1 cellular context compared by ENCODE assay signal in genomic region chr7:149090397-149091195, GRCh38.
TF ChIP-seq lines count a peak whose summit lies in the region.

A gene with protein sequence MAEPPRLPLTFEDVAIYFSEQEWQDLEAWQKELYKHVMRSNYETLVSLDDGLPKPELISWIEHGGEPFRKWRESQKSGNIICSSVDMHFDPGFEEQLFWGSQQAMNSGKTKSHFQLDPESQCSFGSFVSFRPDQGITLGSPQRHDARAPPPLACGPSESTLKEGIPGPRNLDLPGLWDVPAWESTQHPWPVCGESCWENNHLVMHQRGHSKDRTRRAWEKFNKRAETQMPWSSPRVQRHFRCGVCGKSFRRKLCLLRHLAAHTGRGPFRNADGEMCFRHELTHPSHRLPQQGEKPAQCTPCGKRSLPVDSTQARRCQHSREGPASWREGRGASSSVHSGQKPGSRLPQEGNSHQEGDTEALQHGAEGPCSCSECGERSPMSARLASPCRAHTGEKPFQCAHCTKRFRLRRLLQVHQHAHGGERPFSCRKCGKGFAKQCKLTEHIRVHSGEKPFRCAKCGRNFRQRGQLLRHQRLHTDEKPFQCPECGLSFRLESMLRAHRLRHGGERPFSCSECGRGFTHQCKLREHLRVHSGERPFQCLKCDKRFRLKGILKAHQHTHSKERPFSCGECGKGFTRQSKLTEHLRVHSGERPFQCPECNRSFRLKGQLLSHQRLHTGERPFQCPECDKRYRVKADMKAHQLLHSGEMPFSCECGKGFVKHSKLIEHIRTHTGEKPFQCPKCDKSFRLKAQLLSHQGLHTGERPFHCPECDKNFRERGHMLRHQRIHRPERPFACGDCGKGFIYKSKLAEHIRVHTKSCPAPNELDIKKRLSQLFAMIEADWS (minus strand): TSS chr7:149090718. CDS start chr7:149090640, 78 bp downstream.

TF ChIP-seq in K562, 482 proteins besides CTCF, POLR2A, EP300 and RAD21 (continued from another document and continues in another):
- TF ChIP-seq NKRF (IDR thresholded peaks at IDR 0.05; ENCODE audit: borderline replicate concordance) (peak; percentile 76; the same call in 1 of the 2 replicates), POLR2AphosphoS5 (IDR thresholded peaks at IDR 0.05; ENCODE audit: control insufficient read depth, insufficient read depth, low read depth, low read length) (peak; percentile 75), NFIC (IDR thresholded peaks at IDR 0.05) (peak; percentile 62), RBBP5 (IDR thresholded peaks at IDR 0.05; ENCODE audit: borderline replicate concordance, insufficient read depth, low read length, poor library complexity, severe bottlenecking) (peak; percentile 100), ZBTB17 (CRISPR knock-in tag; IDR thresholded peaks at IDR 0.05) (no peak; the same call in none of the 2 replicates), ARID2 (IDR thresholded peaks at IDR 0.05) (0 out of 2 replicates have a peak, but pooled peaks have one; percentile 34), TBL1XR1 (IDR thresholded peaks at IDR 0.05; ENCODE audit: low read length in 2 of 2) (peak; percentile 9 to 59; a peak in 3 of 4 replicates), ZNF282 (CRISPR knock-in tag; IDR thresholded peaks at IDR 0.05) (0 out of 2 replicates have a peak, but pooled peaks have one; percentile 44), RHOXF2B (CRISPR knock-in tag; conservative IDR thresholded peaks at IDR 0.05) (no peak), ZNF124 (CRISPR knock-in tag; IDR thresholded peaks at IDR 0.05) (0 out of 2 replicates have a peak, but pooled peaks have one; percentile 18), E2F6 (IDR thresholded peaks at IDR 0.05; ENCODE audit: borderline replicate concordance in 1 of 2, extremely low read depth in 1 of 2, insufficient read depth in 1 of 2, insufficient read length in 1 of 2, low read depth in 1 of 2, low read length in 1 of 2, poor library complexity in 1 of 2, severe bottlenecking in 1 of 2) (peak; percentile 10 to 69), CBFA2T3 (IDR thresholded peaks at IDR 0.05) (peak; percentile 23; the same call in 1 of the 2 replicates), ZNF165 (CRISPR knock-in tag; IDR thresholded peaks at IDR 0.05; ENCODE audit: borderline replicate concordance) (0 out of 2 replicates have a peak, but pooled peaks have one; percentile 33), JUND (IDR thresholded peaks at IDR 0.05; ENCODE audit: borderline replicate concordance, low read depth, low read length) (peak; percentile 55), JUND (tag; IDR thresholded peaks at IDR 0.05; ENCODE audit: borderline replicate concordance, low read depth, low read length) (no peak; the same call in 2 of the 3 replicates), MCM5 (IDR thresholded peaks at IDR 0.05; ENCODE audit: low read depth) (no peak), ZNF311 (CRISPR knock-in tag; IDR thresholded peaks at IDR 0.05) (no peak), ZNF696 (CRISPR knock-in tag; conservative IDR thresholded peaks at IDR 0.05) (no peak), ZNF316 (IDR thresholded peaks at IDR 0.05) (no peak), TCF7 (IDR thresholded peaks at IDR 0.05; ENCODE audit: borderline replicate concordance) (0 out of 2 replicates have a peak, but pooled peaks have one; percentile 19), RFX1 (IDR thresholded peaks at IDR 0.05) (no peak), NCOA4 (IDR thresholded peaks at IDR 0.05; ENCODE audit: partially characterized antibody) (no peak), ZNF668 (CRISPR knock-in tag; IDR thresholded peaks at IDR 0.05) (no peak), ZNF655 (CRISPR knock-in tag; IDR thresholded peaks at IDR 0.05) (no peak), FOXM1 (IDR thresholded peaks at IDR 0.05; ENCODE audit: low read depth) (no peak), FOXM1 (CRISPR knock-in tag; IDR thresholded peaks at IDR 0.05; ENCODE audit: low read depth) (no peak), ZNF274 (IDR thresholded peaks at IDR 0.05; ENCODE audit: borderline replicate concordance, low read depth, low read length) (no peak), SP1 (CRISPR knock-in tag; IDR thresholded peaks at IDR 0.05) (peak; percentile 79), BACH1 (tag; IDR thresholded peaks at IDR 0.05) (no peak), HNRNPLL (IDR thresholded peaks at IDR 0.05; ENCODE audit: low read depth, low read length, poor library complexity, severe bottlenecking) (peak; percentile 80), CCAR2 (IDR thresholded peaks at IDR 0.05; ENCODE audit: low read depth, low read length) (no peak), ZFPM2 (CRISPR knock-in tag; IDR thresholded peaks at IDR 0.05) (no peak), WHSC1 (IDR thresholded peaks at IDR 0.05; ENCODE audit: low read length) (no peak), SMARCA5 (IDR thresholded peaks at IDR 0.05) (peak; percentile 66; the same call in 1 of the 2 replicates), KDM4B (IDR thresholded peaks at IDR 0.05; ENCODE audit: borderline replicate concordance in 2 of 2, low read depth in 1 of 2) (no peak; a peak in 1 of 4 replicates), ZEB2 (IDR thresholded peaks at IDR 0.05) (no peak; the same call in 1 of the 2 replicates), HMG20A (CRISPR knock-in tag; conservative IDR thresholded peaks at IDR 0.05) (no peak), SOX6 (IDR thresholded peaks at IDR 0.05) (peak; percentile 74), ZNF239 (CRISPR knock-in tag; IDR thresholded peaks at IDR 0.05) (no peak)
- TF ChIP-seq, protein P1, sequence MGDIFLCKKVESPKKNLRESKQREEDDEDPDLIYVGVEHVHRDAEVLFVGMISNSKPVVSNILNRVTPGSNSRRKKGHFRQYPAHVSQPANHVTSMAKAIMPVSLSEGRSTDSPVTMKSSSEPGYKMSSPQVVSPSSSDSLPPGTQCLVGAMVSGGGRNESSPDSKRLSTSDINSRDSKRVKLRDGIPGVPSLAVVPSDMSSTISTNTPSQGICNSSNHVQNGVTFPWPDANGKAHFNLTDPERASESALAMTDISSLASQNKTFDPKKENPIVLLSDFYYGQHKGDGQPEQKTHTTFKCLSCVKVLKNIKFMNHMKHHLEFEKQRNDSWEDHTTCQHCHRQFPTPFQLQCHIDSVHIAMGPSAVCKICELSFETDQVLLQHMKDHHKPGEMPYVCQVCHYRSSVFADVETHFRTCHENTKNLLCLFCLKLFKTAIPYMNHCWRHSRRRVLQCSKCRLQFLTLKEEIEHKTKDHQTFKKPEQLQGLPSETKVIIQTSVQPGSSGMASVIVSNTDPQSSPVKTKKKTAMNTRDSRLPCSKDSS (IDR thresholded peaks at IDR 0.05; ENCODE audit: low read depth, partially characterized antibody) = no peak
- TF ChIP-seq, protein P2, sequence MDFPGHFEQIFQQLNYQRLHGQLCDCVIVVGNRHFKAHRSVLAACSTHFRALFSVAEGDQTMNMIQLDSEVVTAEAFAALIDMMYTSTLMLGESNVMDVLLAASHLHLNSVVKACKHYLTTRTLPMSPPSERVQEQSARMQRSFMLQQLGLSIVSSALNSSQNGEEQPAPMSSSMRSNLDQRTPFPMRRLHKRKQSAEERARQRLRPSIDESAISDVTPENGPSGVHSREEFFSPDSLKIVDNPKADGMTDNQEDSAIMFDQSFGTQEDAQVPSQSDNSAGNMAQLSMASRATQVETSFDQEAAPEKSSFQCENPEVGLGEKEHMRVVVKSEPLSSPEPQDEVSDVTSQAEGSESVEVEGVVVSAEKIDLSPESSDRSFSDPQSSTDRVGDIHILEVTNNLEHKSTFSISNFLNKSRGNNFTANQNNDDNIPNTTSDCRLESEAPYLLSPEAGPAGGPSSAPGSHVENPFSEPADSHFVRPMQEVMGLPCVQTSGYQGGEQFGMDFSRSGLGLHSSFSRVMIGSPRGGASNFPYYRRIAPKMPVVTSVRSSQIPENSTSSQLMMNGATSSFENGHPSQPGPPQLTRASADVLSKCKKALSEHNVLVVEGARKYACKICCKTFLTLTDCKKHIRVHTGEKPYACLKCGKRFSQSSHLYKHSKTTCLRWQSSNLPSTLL (IDR thresholded peaks at IDR 0.05) = no peak
- TF ChIP-seq, protein P3, sequence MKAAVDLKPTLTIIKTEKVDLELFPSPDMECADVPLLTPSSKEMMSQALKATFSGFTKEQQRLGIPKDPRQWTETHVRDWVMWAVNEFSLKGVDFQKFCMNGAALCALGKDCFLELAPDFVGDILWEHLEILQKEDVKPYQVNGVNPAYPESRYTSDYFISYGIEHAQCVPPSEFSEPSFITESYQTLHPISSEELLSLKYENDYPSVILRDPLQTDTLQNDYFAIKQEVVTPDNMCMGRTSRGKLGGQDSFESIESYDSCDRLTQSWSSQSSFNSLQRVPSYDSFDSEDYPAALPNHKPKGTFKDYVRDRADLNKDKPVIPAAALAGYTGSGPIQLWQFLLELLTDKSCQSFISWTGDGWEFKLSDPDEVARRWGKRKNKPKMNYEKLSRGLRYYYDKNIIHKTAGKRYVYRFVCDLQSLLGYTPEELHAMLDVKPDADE (conservative IDR thresholded peaks at IDR 0.05; ENCODE audit: control insufficient read depth, low read depth, low read length) = 0 out of 2 replicates have a peak, but pooled peaks have one; percentile 16
- TF ChIP-seq, protein P4, sequence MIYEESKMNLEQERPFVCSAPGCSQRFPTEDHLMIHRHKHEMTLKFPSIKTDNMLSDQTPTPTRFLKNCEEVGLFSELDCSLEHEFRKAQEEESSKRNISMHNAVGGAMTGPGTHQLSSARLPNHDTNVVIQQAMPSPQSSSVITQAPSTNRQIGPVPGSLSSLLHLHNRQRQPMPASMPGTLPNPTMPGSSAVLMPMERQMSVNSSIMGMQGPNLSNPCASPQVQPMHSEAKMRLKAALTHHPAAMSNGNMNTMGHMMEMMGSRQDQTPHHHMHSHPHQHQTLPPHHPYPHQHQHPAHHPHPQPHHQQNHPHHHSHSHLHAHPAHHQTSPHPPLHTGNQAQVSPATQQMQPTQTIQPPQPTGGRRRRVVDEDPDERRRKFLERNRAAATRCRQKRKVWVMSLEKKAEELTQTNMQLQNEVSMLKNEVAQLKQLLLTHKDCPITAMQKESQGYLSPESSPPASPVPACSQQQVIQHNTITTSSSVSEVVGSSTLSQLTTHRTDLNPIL (CRISPR knock-in tag; IDR thresholded peaks at IDR 0.05) = no peak
- TF ChIP-seq, protein P5, sequence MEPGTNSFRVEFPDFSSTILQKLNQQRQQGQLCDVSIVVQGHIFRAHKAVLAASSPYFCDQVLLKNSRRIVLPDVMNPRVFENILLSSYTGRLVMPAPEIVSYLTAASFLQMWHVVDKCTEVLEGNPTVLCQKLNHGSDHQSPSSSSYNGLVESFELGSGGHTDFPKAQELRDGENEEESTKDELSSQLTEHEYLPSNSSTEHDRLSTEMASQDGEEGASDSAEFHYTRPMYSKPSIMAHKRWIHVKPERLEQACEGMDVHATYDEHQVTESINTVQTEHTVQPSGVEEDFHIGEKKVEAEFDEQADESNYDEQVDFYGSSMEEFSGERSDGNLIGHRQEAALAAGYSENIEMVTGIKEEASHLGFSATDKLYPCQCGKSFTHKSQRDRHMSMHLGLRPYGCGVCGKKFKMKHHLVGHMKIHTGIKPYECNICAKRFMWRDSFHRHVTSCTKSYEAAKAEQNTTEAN (CRISPR knock-in tag; IDR thresholded peaks at IDR 0.05) = no peak
